In genomic region chr12:11553871-11554533, GRCh38 we compare ENCODE assay signal across 8 cellular contexts.
DNase-seq lines count a peak whose midpoint lies in the region; ATAC-seq, FAIRE-seq and TF ChIP-seq lines count a peak whose summit lies in the region.

No MANE protein-coding gene starts in this region.

- no peak overlapping the region for H3K4me3 ChIP-seq in WI38 (ENCODE audit: low read depth, low read length)
- H3K4me3 ChIP-seq in aorta (ENCODE audit: low read length in 2 of 2): peak overlapping the region in 1 of 2 donors; percentile 32

- peak; percentile 18 for FAIRE-seq in endometrium (lab: Jason Lieb, UNC)

- no peak overlapping the region for H3K27ac ChIP-seq in aorta (ENCODE audit: low read depth in 1 of 2, low read length in 2 of 2)

- H3K27me3 ChIP-seq in aorta (ENCODE audit: control insufficient read depth in 1 of 2, insufficient read depth in 2 of 2, low read length in 1 of 2): no peaks in the 10 kb centered on the region

- no peaks in the 10 kb centered on the region for H3K4me1 ChIP-seq in aorta (ENCODE audit: control insufficient read depth in 1 of 2, insufficient read depth in 2 of 2, low read length in 2 of 2)

- H3K36me3 ChIP-seq in aorta (ENCODE audit: control insufficient read depth in 1 of 2, insufficient read depth in 2 of 2, low read length in 1 of 2): no peaks in the 10 kb centered on the region

- TF ChIP-seq CTCF in GM13977 (IDR thresholded peaks at IDR 0.05; ENCODE audit: extremely low read depth, insufficient read depth, missing control alignments): peak; percentile 60
- peak; percentile 63 for TF ChIP-seq CTCF in WI38 (IDR thresholded peaks at IDR 0.05; ENCODE audit: low read depth, low read length)

- peak; percentile 84 for DNase-seq in AG20443 (ENCODE audit: low spot score)
- peak; percentile 74 for DNase-seq in GM13977 (ENCODE audit: low spot score)
- DNase-seq in NCI-H345 treated with DMSO at 0.1 percent for 48 hours (lab: John Stamatoyannopoulos, UW; ENCODE audit: unreplicated experiment): peak; percentile 45
- DNase-seq in mucosa of gallbladder (ENCODE audit: low spot score): peak; percentile 58
- no peak for DNase-seq in aorta

- intact Hi-C loops in aorta (cut with DNase I): loop anchor here (10.0 kb wide), 1 partner anchor 481 kb away; no protein-coding TSS in a partner anchor

- ATAC-seq in HG03135 (IDR thresholded peaks at IDR 0.05; ENCODE audit: unreplicated experiment) (peak; percentile 70), aorta (ENCODE audit: low FRiP score) (peak; percentile 62)

- in situ Hi-C loops in GM13977 (cut with MboI; ENCODE audit: low pct_unique_long_range_greater_than_20kb, low sequenced_read_pairs, unreplicated experiment): loop anchor here (25.0 kb wide), 1 partner anchor 783 kb away; no protein-coding TSS in a partner anchor

- no peaks in the 10 kb centered on the region for H3K9me3 ChIP-seq in aorta (ENCODE audit: control insufficient read depth, low read length)

- WGBS in aorta, 2 donors: 10 to 13% methylated on average over 9 of the region's 9 CpGs

Comparison
In these comparisons a context has a peak if more than half of its experiments do, and no peak if none do; other contexts are left out.
1. DNase-seq: peak in AG20443 (single experiment), GM13977 (single experiment), NCI-H345 treated with DMSO at 0.1 percent for 48 hours (single experiment) and mucosa of gallbladder (single experiment); none in aorta (0 of 2).